Comparison of ENCODE assay signal across 34 cellular contexts in the genomic region with DNA sequence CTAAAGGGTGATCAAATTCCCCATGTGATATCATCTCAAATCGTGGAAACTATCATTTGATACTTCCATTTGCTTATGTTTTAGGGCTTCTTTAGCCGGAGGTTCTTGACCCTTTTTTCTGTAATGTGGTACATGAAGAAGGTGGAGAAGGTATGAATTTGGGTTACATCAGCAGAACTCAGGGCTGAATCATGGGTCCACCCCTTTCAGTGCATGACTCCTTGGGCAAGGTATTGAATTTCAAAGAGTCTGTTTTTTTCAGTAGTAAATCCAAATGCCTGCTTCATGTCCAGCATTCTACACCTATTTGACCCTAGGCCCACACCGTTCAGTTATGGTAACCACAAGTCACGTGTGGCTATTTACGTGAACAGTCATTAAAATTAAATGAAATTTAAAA. TPM values are rescaled to one million over a fixed set of nuclear protein-coding genes. Genes with fewer than 3 reads are reported as not detected.
DNase-seq lines count a peak whose midpoint lies in the region; ATAC-seq, FAIRE-seq and TF ChIP-seq lines count a peak whose summit lies in the region.
"Had no signal": no experiment of that assay in that cellular context is flagged by ENCODE, and none has a peak within 500 bp of the region (broad histone marks: within the 10 kb centered on the region; RNA-seq: fewer than 3 reads in every experiment).

No MANE protein-coding gene starts in this region.

- TF ChIP-seq EP300 in K562 (IDR thresholded peaks at IDR 0.05; ENCODE audit: low read length): no peak

- no peaks in the 10 kb centered on the region for H3K4me1 Mint-ChIP-seq in T-helper 17 cell
- H3K4me1 Mint-ChIP-seq: activated naive CD8-positive, alpha-beta T cell treated with anti-CD3 and anti-CD28 coated beads, Interleukin-2, amount 10 ng/mL, durations not matched to agents 7 days and 5 days; B cell; central memory CD8-positive, alpha-beta T cell; endodermal cell; natural killer cell; stimulated activated effector memory CD8-positive, alpha-beta T cell treated with anti-CD3 and anti-CD28 coated beads, Interleukin-12 subunit alpha, Interleukin-12 subunit beta, amount 100 ng/mL, for 72 hours had no signal

- H3F3A ChIP-seq in GM23248 (ENCODE audit: insufficient read depth) (no peaks in the 10 kb centered on the region), PC-3 (ENCODE audit: low read length, unreplicated experiment) (no peaks in the 10 kb centered on the region)

- no peak overlapping the region for H3K18ac ChIP-seq in neuronal stem cell (ENCODE audit: low read length)

- H2BK120ac ChIP-seq in neuronal stem cell (ENCODE audit: low read depth, low read length): no peak overlapping the region

- peaks cover 2% of the 10 kb centered on the region for H3K36me3 Mint-ChIP-seq in T-helper 17 cell (ENCODE audit: low read depth)
- H3K36me3 Mint-ChIP-seq: activated naive CD8-positive, alpha-beta T cell treated with anti-CD3 and anti-CD28 coated beads, Interleukin-2, amount 10 ng/mL, durations not matched to agents 7 days and 5 days; natural killer cell; stimulated activated effector memory CD8-positive, alpha-beta T cell treated with anti-CD3 and anti-CD28 coated beads, Interleukin-12 subunit alpha, Interleukin-12 subunit beta, amount 100 ng/mL, for 72 hours had no signal

- DNase-seq in GM23248: peak; percentile 60
- DNase-seq in PC-3: peak; percentile 54
- no peak for DNase-seq in K562 (ENCODE audit: extremely low read depth in 1 of 4, low spot score in 3 of 4)
- peak; percentile 33 for DNase-seq in islet precursor cell
- no peak for DNase-seq in T-helper 17 cell
- DNase-seq in occipital lobe (lab: John Stamatoyannopoulos, UW): no peak
- no peak for DNase-seq in COLO829 (ENCODE audit: low spot score)
- DNase-seq in neuronal stem cell (ENCODE audit: low spot score): no peak
- DNase-seq: activated CD4-positive, alpha-beta T cell treated with anti-CD3 and anti-CD28 coated beads, Interleukin-2, amount 50 U/mL, for 1 hour; activated gamma-delta T cell treated with Interleukin-2 at 50 U/mL for 16 hours; activated naive CD8-positive, alpha-beta T cell treated with anti-CD3 and anti-CD28 coated beads, Interleukin-2, amount 10 ng/mL, durations not matched to agents 7 days and 5 days; activated T-cell treated with anti-CD3 and anti-CD28 coated beads, Interleukin-2, amount 50 U/mL, for 1 hour; endodermal cell; HCEC 1CT; left colon; mucosa of descending colon; natural killer cell; NCI-H1436; NCI-H2081; NCI-H2227 treated with DMSO at 0.1 percent for 48 hours; NCI-H69; SIG-M5; stimulated activated CD4-positive, alpha-beta T cell treated with anti-CD3 and anti-CD28 coated beads, Interleukin-15, amount 100 ng/mL, for 24 hours; T-helper 9 cell; transverse colon had no signal

- H3K27ac ChIP-seq in GM23248 (no peak overlapping the region), PC-3 (ENCODE audit: low read length) (no peak overlapping the region), K562 (ENCODE audit: extremely low read depth, low read depth, low read length) (no peak overlapping the region), neuronal stem cell (replicated peaks; ENCODE audit: low read length) (no peak overlapping the region)
- H3K27ac ChIP-seq: ascending aorta, hepatocyte, transverse colon had no signal

- POLR2A ChIA-PET in PC-3 (lab: Charles Lee; ENCODE audit: unreplicated experiment): no interaction called here
- POLR2A ChIA-PET in K562 (lab: Yijun Ruan, JAX): no interaction called here

- H4K20me1 ChIP-seq in GM23248 (ENCODE audit: insufficient read depth) (no peaks in the 10 kb centered on the region), PC-3 (ENCODE audit: low read length) (no peaks in the 10 kb centered on the region), K562 (replicated peaks; ENCODE audit: control insufficient read depth, insufficient read depth, low read length) (no peaks in the 10 kb centered on the region)

- no peak for TF ChIP-seq RAD21 in K562 (CRISPR knock-in tag; conservative IDR thresholded peaks at IDR 0.05 in 1 of 2, IDR thresholded peaks at IDR 0.05 in 1 of 2)

- H3K27me3 Mint-ChIP-seq in T-helper 17 cell: peaks cover 32% of the 10 kb centered on the region
- H3K27me3 Mint-ChIP-seq: activated naive CD8-positive, alpha-beta T cell treated with anti-CD3 and anti-CD28 coated beads, Interleukin-2, amount 10 ng/mL, durations not matched to agents 7 days and 5 days; dendritic cell treated with granulocyte-macrophage colony-stimulating factor and Interleukin-4, amounts not matched to agents 40 ng/mL and 50 ng/mL, for 4 days had no signal

- TF ChIP-seq CTCF in PC-3 (conservative IDR thresholded peaks at IDR 0.05; ENCODE audit: low read depth, low read length): no peak
- no peak for TF ChIP-seq CTCF in K562 (IDR thresholded peaks at IDR 0.05 in 2 of 3, conservative IDR thresholded peaks at IDR 0.05 in 1 of 3; ENCODE audit: insufficient read depth in 2 of 3, low read depth in 1 of 3, low read length in 3 of 3)

- 0 out of 2 replicates have a peak, but pooled peaks cover 3% of the 10 kb centered on the region for H3K4me1 ChIP-seq in GM23248 (ENCODE audit: insufficient read depth)
- peaks cover 9% of the 10 kb centered on the region for H3K4me1 ChIP-seq in PC-3 (ENCODE audit: insufficient read depth, low read length)
- H3K4me1 ChIP-seq in K562 (replicated peaks in 1 of 2; ENCODE audit: control insufficient read depth in 2 of 2, insufficient read depth in 2 of 2, low read length in 2 of 2): peaks cover 0 to 3% of the 10 kb centered on the region in 2 experiments; a peak in 1 of 5 replicates
- peaks cover 0 to 8% of the 10 kb centered on the region in 2 donors for H3K4me1 ChIP-seq in neuronal stem cell (ENCODE audit: control insufficient read depth in 2 of 2, insufficient read depth in 1 of 2, low read depth in 1 of 2, low read length in 2 of 2)
- H3K4me1 ChIP-seq: ascending aorta, transverse colon had no signal

- no peaks in the 10 kb centered on the region for H3K79me1 ChIP-seq in neuronal stem cell (ENCODE audit: low read depth, low read length)

- H3K27me3 ChIP-seq in GM23248 (replicated peaks; ENCODE audit: insufficient read depth) (no peaks in the 10 kb centered on the region), PC-3 (ENCODE audit: low read length) (no peaks in the 10 kb centered on the region), K562 (ENCODE audit: control insufficient read depth in 2 of 2, insufficient read depth in 2 of 2, low read length in 2 of 2) (peaks cover 40 to 62% of the 10 kb centered on the region in 2 experiments), neuronal stem cell (ENCODE audit: control insufficient read depth in 3 of 3, insufficient read depth in 3 of 3, low read depth in 1 of 3, low read length in 3 of 3) (no peaks in the 10 kb centered on the region)
- H3K27me3 ChIP-seq: ascending aorta, hepatocyte, transverse colon had no signal

- H3K36me3 ChIP-seq in GM23248 (ENCODE audit: low read depth): no peaks in the 10 kb centered on the region
- H3K36me3 ChIP-seq in PC-3 (ENCODE audit: low read depth, low read length): no peaks in the 10 kb centered on the region
- no peaks in the 10 kb centered on the region for H3K36me3 ChIP-seq in K562 (ENCODE audit: control insufficient read depth, insufficient read depth, low read length)
- no peaks in the 10 kb centered on the region for H3K36me3 ChIP-seq in neuronal stem cell (replicated peaks in 1 of 2; ENCODE audit: control insufficient read depth in 2 of 2, insufficient read depth in 2 of 2, low read length in 2 of 2)
- H3K36me3 ChIP-seq: ascending aorta, transverse colon had no signal

- H3K9me3 ChIP-seq in GM23248 (ENCODE audit: low read depth) (no peaks in the 10 kb centered on the region), PC-3 (ENCODE audit: low read length) (no peaks in the 10 kb centered on the region), K562 (replicated peaks; ENCODE audit: control insufficient read depth, insufficient read depth, low read depth, low read length) (no peaks in the 10 kb centered on the region), T-helper 17 cell (ENCODE audit: control insufficient read depth, low read length, poor library complexity, severe bottlenecking) (no peaks in the 10 kb centered on the region), neuronal stem cell (replicated peaks in 1 of 2; ENCODE audit: control insufficient read depth in 2 of 2, insufficient read depth in 1 of 2, low read depth in 1 of 2, low read length in 2 of 2) (peaks cover 0 to 7% of the 10 kb centered on the region in 2 donors)
- H3K9me3 ChIP-seq: ascending aorta, mucosa of descending colon, transverse colon had no signal

- intact Hi-C loops in PC-3 (cut with micrococcal nuclease) (no loop called here), K562 (cut with micrococcal nuclease) (no loop called here)

- H3K9me2 ChIP-seq in GM23248 (ENCODE audit: insufficient read depth) (no peaks in the 10 kb centered on the region), PC-3 (replicated peaks; ENCODE audit: low read length) (no peaks in the 10 kb centered on the region)

- no peak overlapping the region for H3K4me3 Mint-ChIP-seq in T-helper 17 cell
- H3K4me3 Mint-ChIP-seq: activated naive CD8-positive, alpha-beta T cell treated with anti-CD3 and anti-CD28 coated beads, Interleukin-2, amount 10 ng/mL, durations not matched to agents 7 days and 5 days; B cell; central memory CD8-positive, alpha-beta T cell; dendritic cell treated with granulocyte-macrophage colony-stimulating factor and Interleukin-4, amounts not matched to agents 40 ng/mL and 50 ng/mL, for 4 days; endodermal cell; natural killer cell; stimulated activated effector memory CD8-positive, alpha-beta T cell treated with anti-CD3 and anti-CD28 coated beads, Interleukin-12 subunit alpha, Interleukin-12 subunit beta, amount 100 ng/mL, for 72 hours had no signal

- H3K23ac ChIP-seq in neuronal stem cell (ENCODE audit: low read depth, low read length, poor library complexity): no peak overlapping the region

- H2AFZ ChIP-seq in GM23248 (no peak overlapping the region), PC-3 (ENCODE audit: low read length) (no peak overlapping the region), K562 (ENCODE audit: low read depth, low read length) (no peak overlapping the region), neuronal stem cell (ENCODE audit: low read length) (no peak overlapping the region)
- H2AFZ ChIP-seq: hepatocyte had no signal

- ATAC-seq in PC-3 (peak; percentile 60), K562 (peak; percentile 56), T-helper 17 cell (no peak)
- ATAC-seq: left colon; mucosa of descending colon; natural killer cell; Panc1; stimulated activated effector memory CD8-positive, alpha-beta T cell treated with anti-CD3 and anti-CD28 coated beads, Interleukin-12 subunit alpha, Interleukin-12 subunit beta, amount 100 ng/mL, for 72 hours had no signal

- H2BK5ac ChIP-seq in neuronal stem cell (ENCODE audit: low read length): no peak overlapping the region

- H3K9ac ChIP-seq in GM23248 (no peak overlapping the region), PC-3 (ENCODE audit: low read length) (no peak overlapping the region), K562 (ENCODE audit: insufficient read depth in 1 of 2, low read depth in 2 of 2, low read length in 2 of 2) (no peak overlapping the region), neuronal stem cell (ENCODE audit: low read depth, low read length, poor library complexity) (no peak overlapping the region)

- H3K9me1 ChIP-seq in K562 (ENCODE audit: control insufficient read depth, insufficient read depth, low read length): no peaks in the 10 kb centered on the region

- H3K4me3 ChIP-seq in GM23248 (no peak overlapping the region), PC-3 (ENCODE audit: low read length) (no peak overlapping the region), K562 (no peak overlapping the region), neuronal stem cell (ENCODE audit: low read length in 2 of 2) (no peak overlapping the region)
- H3K4me3 ChIP-seq: ascending aorta, hepatocyte, mucosa of descending colon, transverse colon had no signal

- no peak overlapping the region for H3K4ac ChIP-seq in neuronal stem cell (ENCODE audit: low read length)

- no TSS peak for BruUV-seq in PC-3 (replicated peaks; lab: Mats Ljungman, UMichigan)
- BruUV-seq in K562 (replicated peaks; lab: Mats Ljungman, UMichigan): no TSS peak

- no peak for TF ChIP-seq POLR2A in K562 (conservative IDR thresholded peaks at IDR 0.05)

- CTCF ChIA-PET in PC-3 (lab: Charles Lee) (no interaction called here), K562 (lab: Yijun Ruan, JAX; ENCODE audit: low intra/inter-chr PET ratio) (no interaction called here)

- H2BK15ac ChIP-seq in neuronal stem cell (ENCODE audit: low read length): no peak overlapping the region

- no peak overlapping the region for H3K14ac ChIP-seq in neuronal stem cell (ENCODE audit: low read length)

- no peak overlapping the region for H4K8ac ChIP-seq in neuronal stem cell (ENCODE audit: low read depth, low read length)

- H3K79me2 ChIP-seq in GM23248 (ENCODE audit: insufficient read depth) (no peaks in the 10 kb centered on the region), PC-3 (ENCODE audit: low read length) (no peaks in the 10 kb centered on the region), K562 (ENCODE audit: control insufficient read depth, insufficient read depth, low read length) (no peaks in the 10 kb centered on the region)
- H3K79me2 ChIP-seq: hepatocyte had no signal

- H3K4me2 ChIP-seq in GM23248 (ENCODE audit: unreplicated experiment) (no peak overlapping the region), PC-3 (ENCODE audit: low read length) (no peak overlapping the region), K562 (ENCODE audit: insufficient read depth, low read length) (no peak overlapping the region), neuronal stem cell (ENCODE audit: insufficient read depth, low read length, poor library complexity, severe bottlenecking) (no peak overlapping the region)
- H3K4me2 ChIP-seq: hepatocyte had no signal

- H2AK5ac ChIP-seq in neuronal stem cell (ENCODE audit: low read depth, low read length): no peak overlapping the region

- H4K91ac ChIP-seq in neuronal stem cell (ENCODE audit: low read depth, low read length, poor library complexity): no peak overlapping the region

- in situ Hi-C loops in GM23248 (cut with MboI): no loop called here
- in situ Hi-C loops in K562 (cut with MboI): no loop called here

- no peak overlapping the region for H2BK12ac ChIP-seq in neuronal stem cell (ENCODE audit: low read length)

- WGBS in GM23248 (ENCODE audit: low coverage in 1 of 2, low lambda C conversion rate in 2 of 2, missing lambda C conversion rate in 2 of 2), 2 experiments: 86 to 93% methylated on average over 5 of the region's 5 CpGs
- 14% methylated on average over 5 of the region's 5 CpGs for WGBS in K562 (ENCODE audit: insufficient coverage, low coverage, missing lambda C conversion rate)
- no CpG with 5 or more reads among the region's 5 CpGs for WGBS in neuronal stem cell (ENCODE audit: extremely low coverage in 2 of 2, insufficient read length in 2 of 2, insufficient replicate concordance in 1 of 2), 2 donors

- H3K27ac Mint-ChIP-seq in T-helper 17 cell: no peak overlapping the region
- H3K27ac Mint-ChIP-seq: activated naive CD8-positive, alpha-beta T cell treated with anti-CD3 and anti-CD28 coated beads, Interleukin-2, amount 10 ng/mL, durations not matched to agents 7 days and 5 days; B cell; dendritic cell treated with granulocyte-macrophage colony-stimulating factor and Interleukin-4, amounts not matched to agents 40 ng/mL and 50 ng/mL, for 4 days; endodermal cell; natural killer cell; stimulated activated effector memory CD8-positive, alpha-beta T cell treated with anti-CD3 and anti-CD28 coated beads, Interleukin-12 subunit alpha, Interleukin-12 subunit beta, amount 100 ng/mL, for 72 hours had no signal

- FAIRE-seq in K562 (lab: Jason Lieb, UNC): no peak
- FAIRE-seq: GM12891, HTR-8/SVneo had no signal

RNA-seq across cellular contexts. Expression of a gene that starts 30.6 kb away (rescaled TPM):
- total RNA-seq in GM23248 (2014; rRNA removed; shearing (Covaris generic)): 106 and 145 TPM in 2 replicates
- 12.6 and 13.6 TPM in 2 replicates for polyA plus RNA-seq in GM23248 (2016; fragmentation: Nextera tagmentation; extraction: Ambion mirVana)
- 64.3 and 87.7 TPM in 2 replicates for total RNA-seq in PC-3 (2014; rRNA removed)
- total RNA-seq in K562 (2011; cell fraction: chromatin; rRNA removed; ENCODE audit: low replicate concordance): 91.7 and 174 TPM in 2 replicates
- total RNA-seq in K562 (2011; cell fraction: nucleolus; rRNA removed): 37.5 and 45.5 TPM in 2 replicates
- 95.0 and 184 TPM in 2 replicates for total RNA-seq in K562 (2011; cell fraction: nucleoplasm; rRNA removed)
- 107 and 114 TPM in 2 replicates for total RNA-seq in K562 (2014; rRNA removed)
- 123 and 145 TPM in 2 replicates for total RNA-seq in K562 (2014; rRNA removed; fragmentation: Illumina TruSeq; extraction: Trizol)
- total RNA-seq in K562 (2015; rRNA removed; fragmentation: Illumina TruSeq; extraction: Trizol): 118 and 128 TPM in 2 replicates
- 129 and 142 TPM in 2 replicates for total RNA-seq in K562 (2021)
- 127 and 141 TPM in 2 replicates for polyA plus RNA-seq in K562 (2011; rRNA removed)
- polyA plus RNA-seq in K562 (2011; cell fraction: cytosol; rRNA removed): 173 and 191 TPM in 2 replicates
- 121 and 146 TPM in 2 replicates for polyA plus RNA-seq in K562 (2011; cell fraction: nucleus; rRNA removed)
- polyA plus RNA-seq in K562 (2012): 66.4 and 69.4 TPM in 2 replicates
- 170 and 215 TPM in 2 replicates for polyA plus RNA-seq in K562 (2014; fragmentation: Illumina TruSeq; extraction: Trizol)
- 10 to 100 TPM; 20.4 to 61.0 TPM for polyA plus RNA-seq in K562 (2014; fragmentation: Nextera tagmentation; extraction: Ambion mirVana)
- polyA plus RNA-seq in K562 (2014; rRNA removed): 91.1 and 92.9 TPM in 2 replicates
- 390 and 459 TPM in 2 replicates for polyA minus RNA-seq in K562 (2011; rRNA and poly(A)+ RNA removed)
- 157 and 234 TPM in 2 replicates for polyA minus RNA-seq in K562 (2011; cell fraction: cytosol; rRNA and poly(A)+ RNA removed)
- 111 and 169 TPM in 2 replicates for polyA minus RNA-seq in K562 (2011; cell fraction: nucleus; rRNA and poly(A)+ RNA removed)
- 10 to 100 TPM; 87.4 to 95.3 TPM for total RNA-seq in T-helper 17 cell
- total RNA-seq in occipital lobe: 305 TPM
- 174 TPM for polyA plus RNA-seq in neuronal stem cell (2013, experiment 1 of 2)
- polyA plus RNA-seq in neuronal stem cell (2013, experiment 2 of 2): 177 TPM

Comparison
In these comparisons a context has a peak if more than half of its experiments do, and no peak if none do; other contexts are left out.
1. DNase-seq: peak in GM23248 (single experiment), PC-3 (single experiment) and islet precursor cell (single experiment); none in K562 (0 of 4), T-helper 17 cell (0 of 3), occipital lobe (single experiment), COLO829 (single experiment) and neuronal stem cell (single experiment).